ENCODE assay signal across 8 cellular contexts in genomic region chr2:227460079-227460485, GRCh38. TPM values are rescaled to one million over a fixed set of nuclear protein-coding genes. Genes with fewer than 3 reads are reported as not detected.
DNase-seq lines count a peak whose midpoint lies in the region; ATAC-seq and FAIRE-seq lines count a peak whose summit lies in the region.

No MANE protein-coding gene starts in this region.

- H3K4me3 Mint-ChIP-seq in IgD-negative memory B cell: peak overlapping the region; percentile 22 to 85 (median 54)
- no peak overlapping the region for H3K4me3 Mint-ChIP-seq in activated CD8-positive, alpha-beta T cell treated with anti-CD3 and anti-CD28 coated beads, Interleukin-2, amount 10 ng/mL, durations not matched to agents 7 days and 5 days

- FAIRE-seq in GM18507 (lab: Jason Lieb, UNC): peak; percentile 84

- ATAC-seq in activated CD8-positive, alpha-beta T cell treated with anti-CD3 and anti-CD28 coated beads, Interleukin-2, amount 10 ng/mL, durations not matched to agents 7 days and 5 days: peak; percentile 75

- peaks cover 4% of the 10 kb centered on the region for H3K27me3 Mint-ChIP-seq in IgD-negative memory B cell
- no peaks in the 10 kb centered on the region for H3K27me3 Mint-ChIP-seq in activated CD8-positive, alpha-beta T cell treated with anti-CD3 and anti-CD28 coated beads, Interleukin-2, amount 10 ng/mL, durations not matched to agents 7 days and 5 days (ENCODE audit: low read depth)

- POLR2A ChIA-PET in activated CD8-positive, alpha-beta T cell treated with anti-CD3 and anti-CD28 coated beads, Interleukin-2, amount 10 ng/mL, durations not matched to agents 7 days and 5 days (lab: Charles Lee): no interaction called here

- no peak overlapping the region for H3K27ac Mint-ChIP-seq in IgD-negative memory B cell
- H3K27ac Mint-ChIP-seq in activated CD8-positive, alpha-beta T cell treated with anti-CD3 and anti-CD28 coated beads, Interleukin-2, amount 10 ng/mL, durations not matched to agents 7 days and 5 days: peak overlapping the region; percentile 67

- DNase-seq in GM18507 (ENCODE audit: extremely low spot score, insufficient read length, low read depth): peak; percentile 46
- peak; percentile 72 for DNase-seq in activated CD8-positive, alpha-beta T cell treated with anti-CD3 and anti-CD28 coated beads, Interleukin-2, amount 10 ng/mL, durations not matched to agents 7 days and 5 days
- peak; percentile 26 for DNase-seq in hepatic stellate cell (ENCODE audit: low spot score)
- no peak for DNase-seq in mesenteric fat pad (ENCODE audit: low spot score)
- DNase-seq in C1 segment of cervical spinal cord (lab: John Stamatoyannopoulos, UW): no peak
- no peak for DNase-seq in Ammon's horn (ENCODE audit: low spot score)
- DNase-seq in pons (ENCODE audit: low spot score): no peak

- peaks cover 44 to 57% (median 53%) of the 10 kb centered on the region in 3 donors for H3K4me1 Mint-ChIP-seq in IgD-negative memory B cell
- peaks cover 59% of the 10 kb centered on the region for H3K4me1 Mint-ChIP-seq in activated CD8-positive, alpha-beta T cell treated with anti-CD3 and anti-CD28 coated beads, Interleukin-2, amount 10 ng/mL, durations not matched to agents 7 days and 5 days (ENCODE audit: low read depth)

- CTCF ChIA-PET in activated CD8-positive, alpha-beta T cell treated with anti-CD3 and anti-CD28 coated beads, Interleukin-2, amount 10 ng/mL, durations not matched to agents 7 days and 5 days (lab: Charles Lee): interaction anchor here (1.2 to 1.5 kb wide), 2 partner anchors 13 to 18 kb away, joined by 3 read pairs; no protein-coding TSS in a partner anchor

- no peaks in the 10 kb centered on the region for H3K36me3 Mint-ChIP-seq in IgD-negative memory B cell
- H3K36me3 Mint-ChIP-seq in activated CD8-positive, alpha-beta T cell treated with anti-CD3 and anti-CD28 coated beads, Interleukin-2, amount 10 ng/mL, durations not matched to agents 7 days and 5 days (ENCODE audit: low read depth): peaks cover 2% of the 10 kb centered on the region

- H3K9me3 Mint-ChIP-seq in IgD-negative memory B cell: no peaks in the 10 kb centered on the region
- H3K9me3 Mint-ChIP-seq in activated CD8-positive, alpha-beta T cell treated with anti-CD3 and anti-CD28 coated beads, Interleukin-2, amount 10 ng/mL, durations not matched to agents 7 days and 5 days (ENCODE audit: insufficient read depth): no peaks in the 10 kb centered on the region

RNA-seq across cellular contexts. Expression of gene AGFG1, which starts 11.9 kb away (rescaled TPM):
- polyA plus RNA-seq in IgD-negative memory B cell: 10.1 TPM
- total RNA-seq in activated CD8-positive, alpha-beta T cell treated with anti-CD3 and anti-CD28 coated beads, Interleukin-2, amount 10 ng/mL, durations not matched to agents 7 days and 5 days: 10 to 100 TPM; 65.6 to 71.2 TPM
- total RNA-seq in mesenteric fat pad: 274 TPM

Comparison
In these comparisons a context has a peak if more than half of its experiments do, and no peak if none do; other contexts are left out.
1. DNase-seq: peak in GM18507 (single experiment), activated CD8-positive, alpha-beta T cell treated with anti-CD3 and anti-CD28 coated beads, Interleukin-2, amount 10 ng/mL, durations not matched to agents 7 days and 5 days (single experiment) and hepatic stellate cell (single experiment); none in mesenteric fat pad (single experiment), C1 segment of cervical spinal cord (0 of 14), Ammon's horn (single experiment) and pons (single experiment).